In the genomic region with DNA sequence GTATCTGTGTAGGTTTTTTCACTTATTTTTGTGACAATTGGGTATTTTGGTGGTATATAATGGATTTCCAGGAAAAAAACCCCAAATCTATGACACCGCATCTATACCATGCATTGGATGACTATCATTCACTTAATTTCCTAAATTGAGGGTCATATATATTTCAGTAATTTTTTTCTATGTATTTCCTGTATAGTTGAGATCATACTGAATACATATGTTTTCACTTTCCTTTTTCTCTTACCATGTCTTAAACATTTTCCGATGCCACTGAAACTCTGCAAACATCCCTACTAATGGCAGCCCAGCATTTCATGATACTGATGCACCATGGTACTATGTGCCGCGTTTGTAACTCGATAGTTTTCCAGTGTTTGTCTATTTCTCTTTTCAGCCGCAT, we compare ENCODE assay signal across 10 cellular contexts. TPM values are rescaled to one million over a fixed set of nuclear protein-coding genes. Genes with fewer than 3 reads are reported as not detected.
"Had no signal": no experiment of that assay in that cellular context is flagged by ENCODE, and none has a peak within 500 bp of the region (broad histone marks: within the 10 kb centered on the region; RNA-seq: fewer than 3 reads in every experiment).

No MANE protein-coding gene starts in this region.

- H3K27ac Mint-ChIP-seq: activated naive CD4-positive, alpha-beta T cell treated with anti-CD3 and anti-CD28 coated beads for 36 hours had no signal

- H3K4me3 Mint-ChIP-seq: activated naive CD4-positive, alpha-beta T cell treated with anti-CD3 and anti-CD28 coated beads for 36 hours; activated T-helper 1 cell treated with anti-CD3 and anti-CD28 coated beads, Interleukin-12 subunit alpha, Interleukin-12 subunit beta, Interleukin-2, Interleukin-4 antibody, amounts not matched to agents 30 ng/mL and 10 ng/mL and 1 ng/mL, durations not matched to agents 14 hours and 24 hours and 36 hours; naive B cell had no signal

- H3K4me1 Mint-ChIP-seq: naive B cell had no signal

- DNase-seq: activated CD4-positive, CD25-positive, alpha-beta regulatory T cell; activated naive CD4-positive, alpha-beta T cell treated with anti-CD3 and anti-CD28 coated beads for 36 hours; amniotic stem cell; dorsolateral prefrontal cortex; erythroblast; left ventricle myocardium inferior; naive B cell; stimulated activated CD4-positive, alpha-beta T cell treated with anti-CD3 and anti-CD28 coated beads, Interleukin-1b, Interleukin-23, amount 100 ng/mL, for 48 hours had no signal

RNA-seq across cellular contexts. Expression of gene CDKL4, which starts 40.4 kb away (rescaled TPM):
- total RNA-seq: activated naive CD4-positive, alpha-beta T cell treated with anti-CD3 and anti-CD28 coated beads for 36 hours; activated T-helper 1 cell treated with anti-CD3 and anti-CD28 coated beads, Interleukin-12 subunit alpha, Interleukin-12 subunit beta, Interleukin-2, Interleukin-4 antibody, amounts not matched to agents 30 ng/mL and 10 ng/mL and 1 ng/mL, durations not matched to agents 14 hours and 24 hours and 36 hours; mononuclear cell had no signal
